In the genomic region with DNA sequence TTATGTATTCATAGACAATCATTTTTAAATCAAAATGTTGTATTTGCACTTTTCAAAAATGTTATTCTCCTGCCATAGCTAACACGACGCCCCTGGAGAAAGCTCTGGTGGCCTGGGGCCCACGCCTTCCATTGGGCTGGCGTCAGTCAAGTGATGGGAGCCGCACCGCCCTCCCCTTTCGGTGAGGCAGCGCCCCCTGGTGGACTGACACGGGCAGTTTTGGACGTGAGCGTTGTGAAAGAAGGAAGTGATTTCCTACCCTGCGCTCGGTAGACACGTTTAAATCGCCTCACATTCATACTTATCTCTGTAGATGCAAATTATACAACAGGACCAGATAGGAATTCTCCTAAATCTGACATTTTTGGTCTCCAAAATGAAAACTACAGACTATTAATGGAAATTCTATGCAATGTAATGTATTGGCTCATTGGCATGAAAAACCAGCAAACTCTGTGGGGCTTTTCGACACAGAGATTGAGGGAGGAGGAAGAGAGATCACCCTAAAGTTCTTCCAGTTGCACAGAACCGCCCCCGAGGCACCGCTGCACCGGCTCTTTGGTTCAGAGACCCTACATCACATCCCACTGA, we compare ENCODE assay signal across 8 cellular contexts.
DNase-seq lines count a peak whose midpoint lies in the region; ATAC-seq and TF ChIP-seq lines count a peak whose summit lies in the region.

No MANE protein-coding gene starts in this region.

- H3K27ac ChIP-seq in DOHH2 (ENCODE audit: low read depth, low read length) (no peak overlapping the region), colonic mucosa (no peak overlapping the region), tibial nerve (no peak overlapping the region)

- 16 to 23% methylated on average over 20 of the region's 20 CpGs for WGBS in tibial nerve, 2 donors

- no peak overlapping the region for H3K9ac ChIP-seq in colonic mucosa (ENCODE audit: low read depth in 2 of 2, low read length in 2 of 2)

- H3F3A ChIP-seq in DOHH2 (ENCODE audit: control insufficient read depth, insufficient read depth) = no peaks in the 10 kb centered on the region

- TF ChIP-seq CTCF in DOHH2 (IDR thresholded peaks at IDR 0.05; ENCODE audit: low read depth, low read length, poor library complexity, severe bottlenecking) (peak; percentile 81), colonic mucosa (IDR thresholded peaks at IDR 0.05) (no peak), tibial nerve (IDR thresholded peaks at IDR 0.05) (peak; percentile 36 to 54 (median 49))

- peak; percentile 77 for DNase-seq in RPMI8226
- DNase-seq in colonic mucosa = peak; percentile 32
- DNase-seq in midbrain (lab: John Stamatoyannopoulos, UW) = peak; percentile 51
- DNase-seq in tibial nerve (ENCODE audit: low spot score in 2 of 2) = peak; percentile 37 to 53
- no peak for DNase-seq in activated gamma-delta T cell (lab: John Stamatoyannopoulos, UW)

- H3K4me3 ChIP-seq in DOHH2 (ENCODE audit: low read length) = no peak overlapping the region
- no peak overlapping the region for H3K4me3 ChIP-seq in colonic mucosa
- no peak overlapping the region for H3K4me3 ChIP-seq in tibial nerve

- intact Hi-C loops in colonic mucosa (cut with DNase I) = no loop called here

- ATAC-seq in GM19468 (IDR thresholded peaks at IDR 0.05; ENCODE audit: extremely low read depth, unreplicated experiment) (peak; percentile 91), HG03575 (IDR thresholded peaks at IDR 0.05; ENCODE audit: extremely low read depth, insufficient number of reproducible peaks, low FRiP score, unreplicated experiment) (peak; percentile 94)

- no peak for TF ChIP-seq EP300 in tibial nerve (IDR thresholded peaks at IDR 0.05)

- H3K4me2 ChIP-seq in DOHH2 (ENCODE audit: low read length) = peak overlapping the region; percentile 19; the same call in 1 of the 2 replicates

- H3K27me3 ChIP-seq in DOHH2 (ENCODE audit: control insufficient read depth, low read length) = no peaks in the 10 kb centered on the region
- H3K27me3 ChIP-seq in colonic mucosa = no peaks in the 10 kb centered on the region
- no peaks in the 10 kb centered on the region for H3K27me3 ChIP-seq in tibial nerve

- no peaks in the 10 kb centered on the region for H3K79me2 ChIP-seq in DOHH2 (ENCODE audit: control insufficient read depth, low read length)

- H3K36me3 ChIP-seq in DOHH2 (ENCODE audit: control insufficient read depth, low read length) = no peaks in the 10 kb centered on the region
- H3K36me3 ChIP-seq in colonic mucosa = no peaks in the 10 kb centered on the region
- H3K36me3 ChIP-seq in tibial nerve = no peaks in the 10 kb centered on the region

- H3K9me2 ChIP-seq in DOHH2 (replicated peaks; ENCODE audit: control insufficient read depth, low read length) = no peaks in the 10 kb centered on the region

- TF ChIP-seq POLR2A in tibial nerve (IDR thresholded peaks at IDR 0.05) = no peak

- H3K4me1 ChIP-seq in DOHH2 (ENCODE audit: control insufficient read depth, low read length) = no peaks in the 10 kb centered on the region
- H3K4me1 ChIP-seq in colonic mucosa = no peaks in the 10 kb centered on the region
- no peaks in the 10 kb centered on the region for H3K4me1 ChIP-seq in tibial nerve

- H3K9me3 ChIP-seq in DOHH2 (ENCODE audit: control insufficient read depth, insufficient read depth, low read length) = no peaks in the 10 kb centered on the region
- H3K9me3 ChIP-seq in colonic mucosa = no peaks in the 10 kb centered on the region
- H3K9me3 ChIP-seq in tibial nerve = no peaks in the 10 kb centered on the region

- no peaks in the 10 kb centered on the region for H4K20me1 ChIP-seq in DOHH2 (ENCODE audit: control insufficient read depth, insufficient read depth, low read depth, low read length)
